Comparison of ENCODE assay signal across 8 cellular contexts in the genomic region with DNA sequence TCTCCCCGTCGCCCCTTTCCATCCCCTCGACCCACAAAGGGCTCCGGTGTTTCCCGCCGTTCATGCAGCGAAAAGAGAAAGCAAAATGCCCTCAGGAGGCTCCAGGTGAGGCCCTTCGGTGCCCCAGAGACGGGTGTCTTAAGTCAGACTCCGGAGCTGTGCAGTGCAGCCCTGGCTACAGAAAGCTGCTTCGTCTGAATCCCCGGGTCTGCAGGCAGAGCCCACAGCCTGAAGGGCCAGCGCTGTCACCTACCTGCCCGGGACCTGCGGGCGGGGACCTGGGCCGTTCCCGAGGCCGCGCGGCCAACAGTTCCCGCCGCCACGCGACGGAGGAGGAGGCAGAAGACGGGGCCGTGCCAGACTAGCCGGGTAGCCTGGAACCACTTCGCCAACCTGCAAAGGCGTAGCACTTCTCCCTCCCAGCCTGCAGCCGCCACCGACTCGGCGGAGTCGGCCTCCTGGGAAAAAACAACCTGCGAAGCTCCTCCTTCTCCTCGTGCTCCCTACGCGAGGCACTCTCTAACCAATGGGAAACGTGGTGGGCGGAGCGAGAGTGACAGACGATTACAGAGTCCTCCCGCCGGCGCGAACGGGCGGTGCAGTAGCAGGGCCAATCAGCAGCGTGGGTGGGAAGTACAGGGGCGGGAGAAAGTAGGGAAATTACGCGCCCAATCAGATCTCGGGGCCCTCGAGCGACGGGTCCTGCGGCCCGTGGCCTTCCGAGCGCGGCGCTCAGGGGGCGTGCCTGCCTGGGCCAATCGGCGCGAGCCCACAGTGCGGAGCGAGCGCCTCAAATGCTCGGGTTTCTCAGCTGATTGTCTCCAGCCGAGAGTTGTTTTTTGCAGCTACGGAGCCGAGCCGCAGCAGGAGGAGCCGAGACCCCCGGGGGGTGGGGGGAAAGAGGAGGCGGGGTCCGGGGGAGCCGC. TPM values are rescaled to one million over a fixed set of nuclear protein-coding genes. Genes with fewer than 3 reads are reported as not detected.
DNase-seq lines count a peak whose midpoint lies in the region; ATAC-seq lines count a peak whose summit lies in the region.

A gene with protein sequence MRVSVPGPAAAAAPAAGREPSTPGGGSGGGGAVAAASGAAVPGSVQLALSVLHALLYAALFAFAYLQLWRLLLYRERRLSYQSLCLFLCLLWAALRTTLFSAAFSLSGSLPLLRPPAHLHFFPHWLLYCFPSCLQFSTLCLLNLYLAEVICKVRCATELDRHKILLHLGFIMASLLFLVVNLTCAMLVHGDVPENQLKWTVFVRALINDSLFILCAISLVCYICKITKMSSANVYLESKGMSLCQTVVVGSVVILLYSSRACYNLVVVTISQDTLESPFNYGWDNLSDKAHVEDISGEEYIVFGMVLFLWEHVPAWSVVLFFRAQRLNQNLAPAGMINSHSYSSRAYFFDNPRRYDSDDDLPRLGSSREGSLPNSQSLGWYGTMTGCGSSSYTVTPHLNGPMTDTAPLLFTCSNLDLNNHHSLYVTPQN (plus strand): TSS at position 774 of the 926 bp plus-strand sequence. CDS start 312 bp downstream, outside the sequence.
A gene with protein sequence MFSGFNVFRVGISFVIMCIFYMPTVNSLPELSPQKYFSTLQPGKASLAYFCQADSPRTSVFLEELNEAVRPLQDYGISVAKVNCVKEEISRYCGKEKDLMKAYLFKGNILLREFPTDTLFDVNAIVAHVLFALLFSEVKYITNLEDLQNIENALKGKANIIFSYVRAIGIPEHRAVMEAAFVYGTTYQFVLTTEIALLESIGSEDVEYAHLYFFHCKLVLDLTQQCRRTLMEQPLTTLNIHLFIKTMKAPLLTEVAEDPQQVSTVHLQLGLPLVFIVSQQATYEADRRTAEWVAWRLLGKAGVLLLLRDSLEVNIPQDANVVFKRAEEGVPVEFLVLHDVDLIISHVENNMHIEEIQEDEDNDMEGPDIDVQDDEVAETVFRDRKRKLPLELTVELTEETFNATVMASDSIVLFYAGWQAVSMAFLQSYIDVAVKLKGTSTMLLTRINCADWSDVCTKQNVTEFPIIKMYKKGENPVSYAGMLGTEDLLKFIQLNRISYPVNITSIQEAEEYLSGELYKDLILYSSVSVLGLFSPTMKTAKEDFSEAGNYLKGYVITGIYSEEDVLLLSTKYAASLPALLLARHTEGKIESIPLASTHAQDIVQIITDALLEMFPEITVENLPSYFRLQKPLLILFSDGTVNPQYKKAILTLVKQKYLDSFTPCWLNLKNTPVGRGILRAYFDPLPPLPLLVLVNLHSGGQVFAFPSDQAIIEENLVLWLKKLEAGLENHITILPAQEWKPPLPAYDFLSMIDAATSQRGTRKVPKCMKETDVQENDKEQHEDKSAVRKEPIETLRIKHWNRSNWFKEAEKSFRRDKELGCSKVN (minus strand): TSS at position 443 of the 926 bp plus-strand sequence. CDS start 8,948 bp downstream, outside the sequence.

- H3K27me3 ChIP-seq in mononuclear cell (ENCODE audit: insufficient read depth, low read length), result peaks cover 6% of the 10 kb centered on the region

- ATAC-seq in GM21576 (IDR thresholded peaks at IDR 0.05; ENCODE audit: unreplicated experiment), result peak; percentile 95

- peaks cover 28% of the 10 kb centered on the region for H3K4me1 ChIP-seq in mononuclear cell (ENCODE audit: insufficient read depth, low read length)

- peak within 1 kb of the TSS; percentile 76 to 92 (median 92) for H3K27ac Mint-ChIP-seq in IgD-negative memory B cell

- DNase-seq in DMS153 (lab: John Stamatoyannopoulos, UW) (peak; percentile 99), OCI-M1 (lab: John Stamatoyannopoulos, UW) (peak; percentile 98), activated T-cell treated with anti-CD3 and anti-CD28 coated beads for 48 hours (ENCODE audit: low read depth) (peak; percentile 98), epithelial cell of prostate (ENCODE audit: low read depth, low spot score) (peak; percentile 96)
- DNase-seq in stimulated activated CD8-positive, alpha-beta memory T cell treated with anti-CD3 and anti-CD28 coated beads, Interleukin-2, amount 100 ng/mL, for 48 hours (ENCODE audit: low read depth in 2 of 2), result peak; percentile 99

- peaks cover 3% of the 10 kb centered on the region for H3K27me3 Mint-ChIP-seq in IgD-negative memory B cell

- peak within 1 kb of the TSS; percentile 90 to 99 (median 96) for H3K4me3 Mint-ChIP-seq in IgD-negative memory B cell

- no peaks in the 10 kb centered on the region for H3K36me3 Mint-ChIP-seq in IgD-negative memory B cell

- peaks cover 0 to 17% (median 16%) of the 10 kb centered on the region in 3 donors for H3K4me1 Mint-ChIP-seq in IgD-negative memory B cell

- H3K4me3 ChIP-seq in mononuclear cell (ENCODE audit: low read length), result peak within 1 kb of the TSS; percentile 58

- peak within 1 kb of the TSS; percentile 33 for H3K27ac ChIP-seq in epithelial cell of prostate

- H3K9me3 Mint-ChIP-seq in IgD-negative memory B cell, result no peaks in the 10 kb centered on the region

- no peaks in the 10 kb centered on the region for H3K9me3 ChIP-seq in mononuclear cell (ENCODE audit: low read depth, low read length)

RNA-seq across cellular contexts. Expression of the first gene that starts in this region (rescaled TPM):
- polyA plus RNA-seq in IgD-negative memory B cell, result not detected
- 0.10 TPM for total RNA-seq in mononuclear cell

RNA-seq across cellular contexts. Expression of the second gene that starts in this region (rescaled TPM):
- polyA plus RNA-seq in IgD-negative memory B cell, result 0.71 TPM
- total RNA-seq in mononuclear cell, result 18.5 TPM

Comparison
In these comparisons a context has a peak if more than half of its experiments do, and no peak if none do; other contexts are left out.
1. Peak in every context shown above with its lines: DNase-seq, ATAC-seq, H3K4me3 ChIP-seq and H3K27ac ChIP-seq.